In genomic region chr3:101941253-101942039, GRCh38 we compare ENCODE assay signal across 14 cellular contexts.
DNase-seq lines count a peak whose midpoint lies in the region; ATAC-seq, FAIRE-seq and TF ChIP-seq lines count a peak whose summit lies in the region.
"Had no signal": no experiment of that assay in that cellular context is flagged by ENCODE, and none has a peak within 500 bp of the region (broad histone marks: within the 10 kb centered on the region; RNA-seq: fewer than 3 reads in every experiment).

No MANE protein-coding gene starts in this region.

- TF ChIP-seq EP300 in GM12878 (IDR thresholded peaks at IDR 0.05; ENCODE audit: borderline replicate concordance in 1 of 2, control insufficient read depth in 1 of 2, low read depth in 2 of 2, low read length in 2 of 2), result peak in 1 of 2 experiments; percentile 55; a peak in 1 of 4 replicates

- H4K20me1 ChIP-seq in DOHH2 (ENCODE audit: control insufficient read depth, insufficient read depth, low read depth, low read length) (no peaks in the 10 kb centered on the region), GM12878 (ENCODE audit: control insufficient read depth, insufficient read depth) (no peaks in the 10 kb centered on the region)

- ATAC-seq in GM12878 (peak; percentile 51), left lung (no peak), GM19463 (IDR thresholded peaks at IDR 0.05; ENCODE audit: unreplicated experiment) (no peak)

- H3K36me3 ChIP-seq in DOHH2 (ENCODE audit: control insufficient read depth, low read length) (peaks cover 11% of the 10 kb centered on the region), GM12878 (ENCODE audit: control insufficient read depth in 2 of 2, insufficient read depth in 2 of 2, low read length in 1 of 2) (no peaks in the 10 kb centered on the region), left lung (no peaks in the 10 kb centered on the region)

- in situ Hi-C loops in GM12878 (cut with MboI), result no loop called here

- no peak for TF ChIP-seq RAD21 in GM12878 (IDR thresholded peaks at IDR 0.05; ENCODE audit: insufficient read depth, low read depth, low read length)

- no peak overlapping the region for H2AFZ ChIP-seq in GM12878 (ENCODE audit: control insufficient read depth, low read depth, low read length)

- H3K9ac ChIP-seq in GM12878 (ENCODE audit: control insufficient read depth, insufficient read depth, low read length), result no peak overlapping the region

- SMC1A ChIA-PET in GM12878 (lab: Charles Lee; ENCODE audit: uncharacterized antibody, unreplicated experiment), result interaction anchor here (0.7 to 6.5 kb wide), 6 partner anchors 9 to 284 kb away, joined by 3 to 35 read pairs (median 4); no protein-coding TSS in a partner anchor

- H3K27me3 ChIP-seq in DOHH2 (ENCODE audit: control insufficient read depth, low read length) (no peaks in the 10 kb centered on the region), GM12878 (replicated peaks in 1 of 2; ENCODE audit: control insufficient read depth in 2 of 2, insufficient read depth in 2 of 2, low read length in 1 of 2) (no peaks in the 10 kb centered on the region), left lung (no peaks in the 10 kb centered on the region)

- TF ChIP-seq POLR2A in GM12878 (IDR thresholded peaks at IDR 0.05; ENCODE audit: low read depth, low read length), result no peak

- H3K79me2 ChIP-seq in DOHH2 (ENCODE audit: control insufficient read depth, low read length) (no peaks in the 10 kb centered on the region), GM12878 (ENCODE audit: control insufficient read depth, insufficient read depth, low read length) (no peaks in the 10 kb centered on the region)

- FAIRE-seq in GM12878 (lab: Jason Lieb, UNC), result no peak
- FAIRE-seq: endometrium had no signal

- TF ChIP-seq CTCF in DOHH2 (IDR thresholded peaks at IDR 0.05; ENCODE audit: low read depth, low read length, poor library complexity, severe bottlenecking) (no peak), GM12878 (IDR thresholded peaks at IDR 0.05 in 2 of 3, conservative IDR thresholded peaks at IDR 0.05 in 1 of 3; ENCODE audit: control insufficient read depth in 2 of 3, extremely low read depth in 1 of 3, insufficient read depth in 1 of 3, low read depth in 3 of 3, low read length in 3 of 3) (no peak), left lung (IDR thresholded peaks at IDR 0.05) (no peak)

- peak overlapping the region; percentile 55 for H3K4me3 ChIP-seq in DOHH2 (ENCODE audit: low read length)
- H3K4me3 ChIP-seq in GM12878, result no peak overlapping the region
- H3K4me3 ChIP-seq in left lung, result no peak overlapping the region

- 95% methylated on average over 6 of the region's 6 CpGs for WGBS in GM12878 (ENCODE audit: insufficient coverage, insufficient replicate concordance, low lambda C conversion rate, missing lambda C conversion rate)

- CTCF ChIA-PET in GM12878 (lab: Yijun Ruan, JAX), result interaction anchor here (0.5 to 1.5 kb wide), 3 partner anchors 29 to 127 kb away, joined by 3 to 4 read pairs (median 3); no protein-coding TSS in a partner anchor

- intact Hi-C loops in GM12878 (cut with micrococcal nuclease; ENCODE audit: unreplicated experiment), result loop anchor here (2.0 to 10.0 kb wide), 7 partner anchors 35 to 283 kb away; partner anchors contain the start of genes CEP97 and ZBTB11
- intact Hi-C loops in left lung (cut with DNase I), result no loop called here

- peaks cover 90% of the 10 kb centered on the region for H3K4me1 ChIP-seq in DOHH2 (ENCODE audit: control insufficient read depth, low read length)
- H3K4me1 ChIP-seq in GM12878 (ENCODE audit: control insufficient read depth, insufficient read depth, low read length), result peaks cover 54% of the 10 kb centered on the region
- peaks cover 6 to 59% of the 10 kb centered on the region in 2 donors for H3K4me1 ChIP-seq in left lung

- H3K9me2 ChIP-seq in DOHH2 (replicated peaks; ENCODE audit: control insufficient read depth, low read length), result no peaks in the 10 kb centered on the region

- H3K4me2 ChIP-seq in DOHH2 (ENCODE audit: low read length), result peak overlapping the region; percentile 71
- H3K4me2 ChIP-seq in GM12878 (ENCODE audit: control insufficient read depth, insufficient read depth), result peak overlapping the region; percentile 57; the same call in 1 of the 2 replicates

- no TSS peak for BruUV-seq in GM12878 (replicated peaks; lab: Mats Ljungman, UMichigan)

- POLR2A ChIA-PET in GM12878 (lab: Charles Lee), result no interaction called here

- H3F3A ChIP-seq in DOHH2 (ENCODE audit: control insufficient read depth, insufficient read depth), result no peaks in the 10 kb centered on the region; the same call in none of the 2 replicates

- H3K27ac ChIP-seq in DOHH2 (ENCODE audit: low read depth, low read length) (peak overlapping the region; percentile 34), GM12878 (ENCODE audit: control insufficient read depth, insufficient read depth) (peak overlapping the region; percentile 23; the same call in 1 of the 2 replicates), left lung (peak overlapping the region; percentile 50 to 71)
- H3K27ac ChIP-seq: HL-60 had no signal

- H3K9me3 ChIP-seq in DOHH2 (ENCODE audit: control insufficient read depth, insufficient read depth, low read length), result 0 out of 2 replicates have a peak, but pooled peaks cover 3% of the 10 kb centered on the region
- H3K9me3 ChIP-seq in GM12878 (replicated peaks; ENCODE audit: control insufficient read depth, insufficient read depth, low read length), result no peaks in the 10 kb centered on the region
- H3K9me3 ChIP-seq in left lung, result no peaks in the 10 kb centered on the region

- peak; percentile 67 for DNase-seq in M059J (ENCODE audit: low read depth)
- DNase-seq in GM12878 (ENCODE audit: low read depth, low spot score), result no peak
- DNase-seq in left lung, result no peak
- DNase-seq in NCI-H1048 (lab: John Stamatoyannopoulos, UW), result no peak
- no peak for DNase-seq in DMS153 (lab: John Stamatoyannopoulos, UW)
- DNase-seq in NCI-H2171 treated with DMSO at 0.1 percent for 48 hours (lab: John Stamatoyannopoulos, UW), result no peak
- DNase-seq: activated T-cell treated with anti-CD3 and anti-CD28 coated beads, Interleukin-2, amount 50 U/mL, for 24 hours; anterior cingulate cortex; CD4-positive, CD25-positive, alpha-beta regulatory T cell; NCI-H1092 treated with DMSO at 0.1 percent for 48 hours had no signal

- RAD21 ChIA-PET in GM12878 (lab: Charles Lee; ENCODE audit: unreplicated experiment), result interaction anchor here (0.8 to 7.5 kb wide), 5 partner anchors 10 to 284 kb away, joined by 3 to 71 read pairs (median 11); no protein-coding TSS in a partner anchor

TF ChIP-seq in GM12878, 131 proteins besides CTCF, POLR2A, EP300 and RAD21 (continues in another document):
- no peak for TF ChIP-seq HCFC1 (IDR thresholded peaks at IDR 0.05; ENCODE audit: low read length)
- no peak for TF ChIP-seq WRNIP1 (IDR thresholded peaks at IDR 0.05; ENCODE audit: borderline replicate concordance, low read depth, low read length)
- TF ChIP-seq BRCA1 (IDR thresholded peaks at IDR 0.05; ENCODE audit: low read depth, low read length), result no peak
- no peak for TF ChIP-seq CBFB (IDR thresholded peaks at IDR 0.05; ENCODE audit: low read depth)
- no peak for TF ChIP-seq RELA (IDR thresholded peaks at IDR 0.05; ENCODE audit: borderline replicate concordance, partially characterized antibody)
- no peak for TF ChIP-seq ZBTB33 (IDR thresholded peaks at IDR 0.05)
- TF ChIP-seq SMAD5 (IDR thresholded peaks at IDR 0.05; ENCODE audit: low read depth), result no peak
- peak; percentile 63; the same call in 1 of the 2 replicates for TF ChIP-seq MTA2 (IDR thresholded peaks at IDR 0.05; ENCODE audit: low read depth)
- no peak for TF ChIP-seq MYB (IDR thresholded peaks at IDR 0.05; ENCODE audit: borderline replicate concordance, low read depth, low read length)
- no peak for TF ChIP-seq NR2C2 (IDR thresholded peaks at IDR 0.05; ENCODE audit: borderline replicate concordance, control insufficient read depth, insufficient read length, low read depth)
- TF ChIP-seq ATF2 (IDR thresholded peaks at IDR 0.05; ENCODE audit: low read length), result peak; percentile 59
- no peak for TF ChIP-seq ZNF274 (IDR thresholded peaks at IDR 0.05; ENCODE audit: insufficient read depth, insufficient read length)
- peak; percentile 81 for TF ChIP-seq JUNB (IDR thresholded peaks at IDR 0.05)
- no peak for TF ChIP-seq TAF1 (IDR thresholded peaks at IDR 0.05; ENCODE audit: borderline replicate concordance, low read depth, low read length)
- no peak for TF ChIP-seq NR2C1 (IDR thresholded peaks at IDR 0.05)
- no peak for TF ChIP-seq KAT2A (conservative IDR thresholded peaks at IDR 0.05; ENCODE audit: control insufficient read depth, low read depth, low read length)
- TF ChIP-seq SMC3 (IDR thresholded peaks at IDR 0.05; ENCODE audit: borderline replicate concordance, low read length), result no peak
- TF ChIP-seq SIN3A (IDR thresholded peaks at IDR 0.05; ENCODE audit: low read depth, low read length), result no peak
